ENCODE assay signal across 9 cellular contexts in genomic region chr7:43785425-43785824, GRCh38. TPM values are rescaled to one million over a fixed set of nuclear protein-coding genes. Genes with fewer than 3 reads are reported as not detected.
DNase-seq lines count a peak whose midpoint lies in the region; ATAC-seq and TF ChIP-seq lines count a peak whose summit lies in the region.
"Had no signal": no experiment of that assay in that cellular context is flagged by ENCODE, and none has a peak within 500 bp of the region (broad histone marks: within the 10 kb centered on the region; RNA-seq: fewer than 3 reads in every experiment).

No MANE protein-coding gene starts in this region.

- H3K4me1 ChIP-seq in subcutaneous abdominal adipose tissue (ENCODE audit: control insufficient read depth in 5 of 5, insufficient read depth in 5 of 5, low read length in 5 of 5) = peaks cover 5 to 31% (median 25%) of the 10 kb centered on the region in 5 donors

- in situ Hi-C loops in brain microvascular endothelial cell (cut with HindIII; ENCODE audit: low pct_ligation_motif_present, low sequenced_read_pairs) = no loop called here

- H3K9me3 ChIP-seq in subcutaneous abdominal adipose tissue (ENCODE audit: control insufficient read depth in 5 of 5, low read length in 5 of 5) = no peaks in the 10 kb centered on the region
- H3K9me3 ChIP-seq: esophagus squamous epithelium had no signal

- no peak for TF ChIP-seq CTCF in brain microvascular endothelial cell (IDR thresholded peaks at IDR 0.05; ENCODE audit: low read depth, low read length, missing control alignments)

- DNase-seq in activated CD8-positive, alpha-beta memory T cell treated with anti-CD3 and anti-CD28 coated beads, Interleukin-2, amount 50 U/mL, for 48 hours = peak; percentile 25
- no peak for DNase-seq in activated CD8-positive, alpha-beta memory T cell treated with anti-CD3 and anti-CD28 coated beads, Interleukin-2, amount 10 ng/mL, durations not matched to agents 7 days and 5 days
- DNase-seq in brain microvascular endothelial cell = peak; percentile 94
- DNase-seq in left colon = peak; percentile 12 to 54
- no peak for DNase-seq in natural killer cell treated with Interleukin-12 subunit alpha and Interleukin-12 subunit beta and Interleukin-15 and Interleukin-18, amount 100 ng/mL, for 72 hours (ENCODE audit: low spot score)
- DNase-seq in activated CD4-positive, alpha-beta T cell treated with anti-CD3 and anti-CD28 coated beads for 48 hours = no peak
- no peak for DNase-seq in NCI-H345 (lab: John Stamatoyannopoulos, UW)
- DNase-seq: esophagus squamous epithelium had no signal

- no peak overlapping the region for H3K27ac Mint-ChIP-seq in activated CD8-positive, alpha-beta memory T cell treated with anti-CD3 and anti-CD28 coated beads, Interleukin-2, amount 10 ng/mL, durations not matched to agents 7 days and 5 days
- H3K27ac Mint-ChIP-seq in natural killer cell treated with Interleukin-12 subunit alpha and Interleukin-12 subunit beta and Interleukin-15 and Interleukin-18, amount 100 ng/mL, for 72 hours = no peak overlapping the region

- H3K4me3 ChIP-seq in brain microvascular endothelial cell (ENCODE audit: low read depth, low read length) (no peak overlapping the region), subcutaneous abdominal adipose tissue (ENCODE audit: low read depth in 1 of 5, low read length in 5 of 5) (no peak overlapping the region)
- H3K4me3 ChIP-seq: esophagus squamous epithelium had no signal

- H3K27me3 ChIP-seq in brain microvascular endothelial cell (replicated peaks) (no peaks in the 10 kb centered on the region), subcutaneous abdominal adipose tissue (ENCODE audit: control insufficient read depth in 5 of 5, insufficient read depth in 4 of 5, low read length in 5 of 5) (no peaks in the 10 kb centered on the region)
- H3K27me3 ChIP-seq: esophagus squamous epithelium had no signal

- H3K36me3 Mint-ChIP-seq in activated CD8-positive, alpha-beta memory T cell treated with anti-CD3 and anti-CD28 coated beads, Interleukin-2, amount 10 ng/mL, durations not matched to agents 7 days and 5 days = peaks cover 7% of the 10 kb centered on the region
- peaks cover 4% of the 10 kb centered on the region for H3K36me3 Mint-ChIP-seq in natural killer cell treated with Interleukin-12 subunit alpha and Interleukin-12 subunit beta and Interleukin-15 and Interleukin-18, amount 100 ng/mL, for 72 hours

- H3K27ac ChIP-seq in brain microvascular endothelial cell (peak overlapping the region; percentile 38), subcutaneous abdominal adipose tissue (ENCODE audit: low read depth, low read length) (peak overlapping the region; percentile 96)

- CTCF ChIA-PET in activated CD8-positive, alpha-beta memory T cell treated with anti-CD3 and anti-CD28 coated beads, Interleukin-2, amount 10 ng/mL, durations not matched to agents 7 days and 5 days (lab: Charles Lee) = interaction anchor here (2.1 kb wide), 1 partner anchor 203 kb away, joined by 7 read pairs; the partner anchor contains the start of gene STK17A

- intact Hi-C loops in left colon (cut with DNase I, micrococcal nuclease) = no loop called here

- peak overlapping the region in 2 of 5 donors; percentile 42 to 57 for H3K9ac ChIP-seq in subcutaneous abdominal adipose tissue (ENCODE audit: low read length in 5 of 5)

- H3K4me1 Mint-ChIP-seq in activated CD8-positive, alpha-beta memory T cell treated with anti-CD3 and anti-CD28 coated beads, Interleukin-2, amount 10 ng/mL, durations not matched to agents 7 days and 5 days = peaks cover 12% of the 10 kb centered on the region
- H3K4me1 Mint-ChIP-seq in natural killer cell treated with Interleukin-12 subunit alpha and Interleukin-12 subunit beta and Interleukin-15 and Interleukin-18, amount 100 ng/mL, for 72 hours (ENCODE audit: low read depth in 2 of 2) = peaks cover 8 to 16% of the 10 kb centered on the region in 2 donors

- H3K36me3 ChIP-seq in brain microvascular endothelial cell (replicated peaks) (peaks cover 4% of the 10 kb centered on the region), subcutaneous abdominal adipose tissue (ENCODE audit: control insufficient read depth in 5 of 5, insufficient read depth in 5 of 5, low read length in 5 of 5) (peaks cover 0 to 32% (median 27%) of the 10 kb centered on the region in 5 donors)

- H3K9me3 Mint-ChIP-seq in activated CD8-positive, alpha-beta memory T cell treated with anti-CD3 and anti-CD28 coated beads, Interleukin-2, amount 10 ng/mL, durations not matched to agents 7 days and 5 days (ENCODE audit: low read depth) = no peaks in the 10 kb centered on the region
- H3K9me3 Mint-ChIP-seq in natural killer cell treated with Interleukin-12 subunit alpha and Interleukin-12 subunit beta and Interleukin-15 and Interleukin-18, amount 100 ng/mL, for 72 hours = no peaks in the 10 kb centered on the region

- no peak overlapping the region for H3K4me3 Mint-ChIP-seq in activated CD8-positive, alpha-beta memory T cell treated with anti-CD3 and anti-CD28 coated beads, Interleukin-2, amount 10 ng/mL, durations not matched to agents 7 days and 5 days
- no peak overlapping the region for H3K4me3 Mint-ChIP-seq in natural killer cell treated with Interleukin-12 subunit alpha and Interleukin-12 subunit beta and Interleukin-15 and Interleukin-18, amount 100 ng/mL, for 72 hours

- no peaks in the 10 kb centered on the region for H3K27me3 Mint-ChIP-seq in activated CD8-positive, alpha-beta memory T cell treated with anti-CD3 and anti-CD28 coated beads, Interleukin-2, amount 10 ng/mL, durations not matched to agents 7 days and 5 days
- no peaks in the 10 kb centered on the region for H3K27me3 Mint-ChIP-seq in natural killer cell treated with Interleukin-12 subunit alpha and Interleukin-12 subunit beta and Interleukin-15 and Interleukin-18, amount 100 ng/mL, for 72 hours

- ATAC-seq in activated CD8-positive, alpha-beta memory T cell treated with anti-CD3 and anti-CD28 coated beads, Interleukin-2, amount 10 ng/mL, durations not matched to agents 7 days and 5 days = no peak
- peak; percentile 29 for ATAC-seq in left colon
- ATAC-seq in natural killer cell treated with Interleukin-12 subunit alpha and Interleukin-12 subunit beta and Interleukin-15 and Interleukin-18, amount 100 ng/mL, for 72 hours = no peak

RNA-seq across cellular contexts. Expression of gene BLVRA, which starts 26.9 kb away (rescaled TPM):
- total RNA-seq in activated CD8-positive, alpha-beta memory T cell treated with anti-CD3 and anti-CD28 coated beads, Interleukin-2, amount 10 ng/mL, durations not matched to agents 7 days and 5 days = 10 to 100 TPM; 37.2 to 46.9 TPM
- 10 to 100 TPM in 1 of 2 donors, 1 to 10 TPM in 1; 2.9 to 18.0 TPM for total RNA-seq in left colon
- 10 to 100 TPM; 34.6 to 62.0 TPM for total RNA-seq in natural killer cell treated with Interleukin-12 subunit alpha and Interleukin-12 subunit beta and Interleukin-15 and Interleukin-18, amount 100 ng/mL, for 72 hours

RNA-seq across cellular contexts. Expression of gene COA1, which starts 56.1 kb away (rescaled TPM):
- 10 to 100 TPM; 66.7 to 73.0 TPM for total RNA-seq in activated CD8-positive, alpha-beta memory T cell treated with anti-CD3 and anti-CD28 coated beads, Interleukin-2, amount 10 ng/mL, durations not matched to agents 7 days and 5 days
- 10 to 100 TPM; 33.2 to 35.7 TPM for total RNA-seq in left colon
- total RNA-seq in natural killer cell treated with Interleukin-12 subunit alpha and Interleukin-12 subunit beta and Interleukin-15 and Interleukin-18, amount 100 ng/mL, for 72 hours = 100 to 1,000 TPM in 1 of 2 donors, 10 to 100 TPM in 1; 77.2 to 119 TPM

Comparison
In these comparisons a context has a peak if more than half of its experiments do, and no peak if none do; other contexts are left out.
1. DNase-seq: peak in activated CD8-positive, alpha-beta memory T cell treated with anti-CD3 and anti-CD28 coated beads, Interleukin-2, amount 50 U/mL, for 48 hours (single experiment), brain microvascular endothelial cell (single experiment) and left colon (2 of 2); none in activated CD8-positive, alpha-beta memory T cell treated with anti-CD3 and anti-CD28 coated beads, Interleukin-2, amount 10 ng/mL, durations not matched to agents 7 days and 5 days (single experiment), natural killer cell treated with Interleukin-12 subunit alpha and Interleukin-12 subunit beta and Interleukin-15 and Interleukin-18, amount 100 ng/mL, for 72 hours (single experiment), activated CD4-positive, alpha-beta T cell treated with anti-CD3 and anti-CD28 coated beads for 48 hours (single experiment) and NCI-H345 (single experiment).